In the genomic region with DNA sequence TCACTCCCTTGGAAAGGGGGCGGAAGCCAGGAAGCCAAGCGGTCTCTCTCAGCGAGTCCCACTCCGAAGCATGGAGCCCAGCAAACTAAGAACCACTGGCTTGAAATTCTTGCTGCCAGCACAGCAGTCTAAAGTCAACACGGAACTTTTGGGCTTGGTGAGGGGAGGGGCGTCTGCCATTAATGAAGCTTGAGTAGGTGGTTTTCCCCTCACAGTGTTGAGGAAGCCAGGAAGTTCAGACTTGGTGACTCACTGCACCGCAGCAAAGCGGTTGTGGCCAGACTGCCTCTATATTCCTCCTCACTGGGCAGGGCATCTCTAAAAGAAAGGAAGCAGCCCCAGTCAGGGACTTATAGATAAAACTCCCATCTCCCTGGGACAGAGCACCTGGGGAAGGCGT, we compare ENCODE assay signal across 9 cellular contexts.
DNase-seq lines count a peak whose midpoint lies in the region; ATAC-seq and TF ChIP-seq lines count a peak whose summit lies in the region.
"Had no signal": no experiment of that assay in that cellular context is flagged by ENCODE, and none has a peak within 500 bp of the region (broad histone marks: within the 10 kb centered on the region; RNA-seq: fewer than 3 reads in every experiment).

No MANE protein-coding gene starts in this region.

- TF ChIP-seq CTCF in left lung (IDR thresholded peaks at IDR 0.05): no peak

- peak; percentile 65 for ATAC-seq in left lung
- ATAC-seq in GM21423 (IDR thresholded peaks at IDR 0.05; ENCODE audit: unreplicated experiment): no peak
- no peak for ATAC-seq in HG02610 (IDR thresholded peaks at IDR 0.05; ENCODE audit: unreplicated experiment)
- ATAC-seq in HG03342 (IDR thresholded peaks at IDR 0.05; ENCODE audit: unreplicated experiment): no peak

- no peak overlapping the region for H3K4me3 ChIP-seq in left lung

- no peaks in the 10 kb centered on the region for H3K4me1 ChIP-seq in left lung

- in situ Hi-C loops in ACHN (cut with HindIII; ENCODE audit: low pct_ligation_motif_present, low pct_unique_long_range_greater_than_20kb, low sequenced_read_pairs): no loop called here

- peaks cover 0 to 15% of the 10 kb centered on the region in 2 donors for H3K9me3 ChIP-seq in left lung

- DNase-seq in A172 (ENCODE audit: low spot score) (peak; percentile 97), NOMO-1 (lab: John Stamatoyannopoulos, UW; ENCODE audit: unreplicated experiment in 2 of 2) (peak; percentile 70 to 80), activated T-cell treated with anti-CD3 and anti-CD28 coated beads for 48 hours (ENCODE audit: low read depth) (peak; percentile 45), left lung (peak in 1 of 2 donors; percentile 45), ACHN (no peak)
- DNase-seq: hypothalamus had no signal

- H3K36me3 ChIP-seq in left lung: no peaks in the 10 kb centered on the region

- no peak overlapping the region for H3K27ac ChIP-seq in left lung

- intact Hi-C loops in left lung (cut with DNase I): no loop called here

- no peaks in the 10 kb centered on the region for H3K27me3 ChIP-seq in left lung
